ENCODE assay signal across 21 cellular contexts in genomic region chr4:33063238-33063637, GRCh38.
DNase-seq lines count a peak whose midpoint lies in the region; ATAC-seq and TF ChIP-seq lines count a peak whose summit lies in the region.
"Had no signal": no experiment of that assay in that cellular context is flagged by ENCODE, and none has a peak within 500 bp of the region (broad histone marks: within the 10 kb centered on the region; RNA-seq: fewer than 3 reads in every experiment).

No MANE protein-coding gene starts in this region.

- no peaks in the 10 kb centered on the region for H3K4me1 ChIP-seq in PC-9 (replicated peaks; ENCODE audit: insufficient read depth)
- H3K4me1 ChIP-seq: BE2C, esophagus squamous epithelium had no signal

- BruUV-seq in PC-9 (replicated peaks; lab: Mats Ljungman, UMichigan), result no TSS peak

- CTCF ChIA-PET in PC-9 (lab: Charles Lee), result no interaction called here

- no peak overlapping the region for H3K4me3 ChIP-seq in AG10803 (ENCODE audit: low read length)
- H3K4me3 ChIP-seq in PC-9, result no peak overlapping the region
- H3K4me3 ChIP-seq: dorsolateral prefrontal cortex, esophagus squamous epithelium, GM23338 had no signal

- no peaks in the 10 kb centered on the region for H3K27me3 Mint-ChIP-seq in mesothelial cell of epicardium (ENCODE audit: low read depth)
- H3K27me3 Mint-ChIP-seq: activated naive CD8-positive, alpha-beta T cell treated with anti-CD3 and anti-CD28 coated beads, Interleukin-2, amount 50 U/mL, for 24 hours; stimulated activated naive CD8-positive, alpha-beta T cell treated with anti-CD3 and anti-CD28 coated beads, Interleukin-15, Interleukin-2, amounts not matched to agents 100 ng/mL and 50 ng/mL, for 24 hours had no signal

- H3K4me2 ChIP-seq in PC-9, result no peak overlapping the region
- H3K4me2 ChIP-seq: GM23338 had no signal

- no peak for ATAC-seq in HG02981 (IDR thresholded peaks at IDR 0.05; ENCODE audit: unreplicated experiment)
- ATAC-seq: activated naive CD8-positive, alpha-beta T cell treated with anti-CD3 and anti-CD28 coated beads, Interleukin-2, amount 50 U/mL, for 24 hours; GM23338 had no signal

- H2AFZ ChIP-seq in PC-9, result no peak overlapping the region
- H2AFZ ChIP-seq: GM23338 had no signal

- H3K4me3 Mint-ChIP-seq in mesothelial cell of epicardium, result no peak overlapping the region
- H3K4me3 Mint-ChIP-seq: activated naive CD8-positive, alpha-beta T cell treated with anti-CD3 and anti-CD28 coated beads, Interleukin-2, amount 50 U/mL, for 24 hours; GM23338; stimulated activated naive CD8-positive, alpha-beta T cell treated with anti-CD3 and anti-CD28 coated beads, Interleukin-15, Interleukin-2, amounts not matched to agents 100 ng/mL and 50 ng/mL, for 24 hours had no signal

- H3K4me1 Mint-ChIP-seq in mesothelial cell of epicardium, result peaks cover 27% of the 10 kb centered on the region
- H3K4me1 Mint-ChIP-seq: activated naive CD8-positive, alpha-beta T cell treated with anti-CD3 and anti-CD28 coated beads, Interleukin-2, amount 50 U/mL, for 24 hours had no signal

- POLR2A ChIA-PET in PC-9 (lab: Charles Lee; ENCODE audit: unreplicated experiment), result no interaction called here

- no peaks in the 10 kb centered on the region for H3K79me2 ChIP-seq in PC-9 (ENCODE audit: low read depth)

- no peaks in the 10 kb centered on the region for H3K9me2 ChIP-seq in PC-9 (ENCODE audit: insufficient read depth)

- H3K27me3 ChIP-seq in PC-9 (ENCODE audit: insufficient read depth, low read depth), result no peaks in the 10 kb centered on the region
- H3K27me3 ChIP-seq: BE2C, dorsolateral prefrontal cortex, esophagus squamous epithelium had no signal

- H3K36me3 ChIP-seq in PC-9 (ENCODE audit: low read depth), result no peaks in the 10 kb centered on the region
- H3K36me3 ChIP-seq: BE2C, esophagus squamous epithelium had no signal

- no peaks in the 10 kb centered on the region for H3K9me3 ChIP-seq in PC-9 (ENCODE audit: insufficient read depth, low read depth)
- H3K9me3 ChIP-seq: BE2C, esophagus squamous epithelium had no signal

- TF ChIP-seq CTCF in AG10803 (conservative IDR thresholded peaks at IDR 0.05; ENCODE audit: low read length) (no peak), mesothelial cell of epicardium (IDR thresholded peaks at IDR 0.05; ENCODE audit: unreplicated experiment) (no peak), PC-9 (conservative IDR thresholded peaks at IDR 0.05) (no peak)

- intact Hi-C loops in PC-9 (cut with micrococcal nuclease; ENCODE audit: unreplicated experiment), result no loop called here

- peak; percentile 76 for DNase-seq in AG10803 (ENCODE audit: low read depth)
- DNase-seq in NCI-H226, result peak; percentile 91
- DNase-seq in fibroblast of gingiva (ENCODE audit: low read depth), result peak; percentile 51
- DNase-seq in mesothelial cell of epicardium (ENCODE audit: low spot score in 2 of 2, unreplicated experiment in 2 of 2), result no peak
- no peak for DNase-seq in NCI-H1694 (lab: John Stamatoyannopoulos, UW)
- DNase-seq in PC-9, result no peak
- DNase-seq in NCI-H187 treated with DMSO at 0.1 percent for 48 hours (lab: John Stamatoyannopoulos, UW), result no peak
- DNase-seq: activated CD4-positive, alpha-beta T cell treated with anti-CD3 and anti-CD28 coated beads, Interleukin-2, amount 50 U/mL, for 4 hours; activated naive CD8-positive, alpha-beta T cell treated with anti-CD3 and anti-CD28 coated beads, Interleukin-2, amount 50 U/mL, for 24 hours; activated T-cell treated with anti-CD3 and anti-CD28 coated beads, Interleukin-2, amount 50 U/mL, for 48 hours; BE2C; DMS 273 treated with DMSO at 0.1 percent for 48 hours; dorsolateral prefrontal cortex; esophagus squamous epithelium; mesendoderm; MV-4-11; NCI-H2171 treated with DMSO at 0.1 percent for 48 hours; SIG-M5 had no signal

- H3K9me3 Mint-ChIP-seq in mesothelial cell of epicardium, result peaks cover 7% of the 10 kb centered on the region
- H3K9me3 Mint-ChIP-seq: GM23338; stimulated activated naive CD8-positive, alpha-beta T cell treated with anti-CD3 and anti-CD28 coated beads, Interleukin-15, Interleukin-2, amounts not matched to agents 100 ng/mL and 50 ng/mL, for 24 hours had no signal

- H4K20me1 ChIP-seq in PC-9 (ENCODE audit: insufficient read depth), result no peaks in the 10 kb centered on the region; the same call in 1 of the 2 replicates

- no peaks in the 10 kb centered on the region for H3K36me3 Mint-ChIP-seq in mesothelial cell of epicardium

- no peaks in the 10 kb centered on the region for H3F3A ChIP-seq in PC-9 (ENCODE audit: insufficient read depth, low read depth)

- no peak overlapping the region for H3K27ac ChIP-seq in PC-9
- H3K27ac ChIP-seq: dorsolateral prefrontal cortex, esophagus squamous epithelium had no signal

- peak overlapping the region; percentile 82 for H3K27ac Mint-ChIP-seq in mesothelial cell of epicardium
- H3K27ac Mint-ChIP-seq: activated naive CD8-positive, alpha-beta T cell treated with anti-CD3 and anti-CD28 coated beads, Interleukin-2, amount 50 U/mL, for 24 hours; GM23338; stimulated activated naive CD8-positive, alpha-beta T cell treated with anti-CD3 and anti-CD28 coated beads, Interleukin-15, Interleukin-2, amounts not matched to agents 100 ng/mL and 50 ng/mL, for 24 hours had no signal

Comparison
In these comparisons a context has a peak if more than half of its experiments do, and no peak if none do; other contexts are left out.
1. DNase-seq: peak in AG10803 (single experiment), NCI-H226 (single experiment) and fibroblast of gingiva (single experiment); none in mesothelial cell of epicardium (0 of 2), NCI-H1694 (single experiment), PC-9 (0 of 2) and NCI-H187 treated with DMSO at 0.1 percent for 48 hours (single experiment).